Comparison of ENCODE assay signal across 17 cellular contexts in the genomic region with DNA sequence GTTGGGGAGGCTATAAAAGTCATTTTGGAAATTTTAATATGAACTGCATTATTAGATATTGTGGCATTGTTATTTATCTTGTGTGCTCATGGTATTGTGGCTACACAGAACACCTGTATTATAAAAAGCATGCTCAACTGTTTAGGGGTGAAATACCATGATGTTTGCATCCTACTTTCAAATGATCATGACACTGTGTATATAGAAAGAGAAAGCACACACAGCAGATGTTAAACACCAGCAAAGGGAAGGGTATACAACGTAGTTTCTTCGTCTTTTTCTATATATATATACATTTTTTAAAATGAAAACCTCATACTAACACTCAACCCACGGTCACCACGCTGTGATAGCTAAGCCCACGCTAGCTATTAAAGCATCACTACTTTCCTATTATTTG. TPM values are rescaled to one million over a fixed set of nuclear protein-coding genes. Genes with fewer than 3 reads are reported as not detected.
DNase-seq lines count a peak whose midpoint lies in the region; ATAC-seq and TF ChIP-seq lines count a peak whose summit lies in the region.
"Had no signal": no experiment of that assay in that cellular context is flagged by ENCODE, and none has a peak within 500 bp of the region (broad histone marks: within the 10 kb centered on the region; RNA-seq: fewer than 3 reads in every experiment).

No MANE protein-coding gene starts in this region.

- H3K27me3 ChIP-seq in CD4-positive, CD25-positive, alpha-beta regulatory T cell (ENCODE audit: control insufficient read depth, insufficient read depth, low read length), result no peaks in the 10 kb centered on the region
- H3K27me3 ChIP-seq in PC-3 (ENCODE audit: low read length) (no peaks in the 10 kb centered on the region), upper lobe of left lung (no peaks in the 10 kb centered on the region), A673 (replicated peaks; ENCODE audit: insufficient read depth, low read depth, low read length, poor library complexity) (no peaks in the 10 kb centered on the region), vagina (no peaks in the 10 kb centered on the region)
- H3K27me3 ChIP-seq: BLaER1 treated with 17β-estradiol and CSF1 and Interleukin-3, amounts not matched to agents 10 nM and 100 nM had no signal

- H3F3A ChIP-seq in PC-3 (ENCODE audit: low read length, unreplicated experiment), result peaks cover 3% of the 10 kb centered on the region

- intact Hi-C loops in PC-3 (cut with micrococcal nuclease), result no loop called here
- intact Hi-C loops in A673 (cut with micrococcal nuclease; ENCODE audit: unreplicated experiment), result no loop called here
- intact Hi-C loops in vagina (cut with DNase I), result no loop called here

- no peaks in the 10 kb centered on the region for H3K27me3 Mint-ChIP-seq in CD4-positive, CD25-positive, alpha-beta regulatory T cell
- no peaks in the 10 kb centered on the region for H3K27me3 Mint-ChIP-seq in naive B cell
- H3K27me3 Mint-ChIP-seq: CD4-positive, alpha-beta T cell had no signal

- H3K36me3 Mint-ChIP-seq in CD4-positive, CD25-positive, alpha-beta regulatory T cell, result peaks cover 14% of the 10 kb centered on the region
- peaks cover 0 to 12% of the 10 kb centered on the region in 2 donors for H3K36me3 Mint-ChIP-seq in naive B cell

- no peak overlapping the region for H3K4me3 ChIP-seq in CD4-positive, CD25-positive, alpha-beta regulatory T cell (ENCODE audit: low read depth, low read length)
- H3K4me3 ChIP-seq in PC-3 (ENCODE audit: low read length) (no peak overlapping the region), upper lobe of left lung (no peak overlapping the region), A673 (ENCODE audit: low read depth, low read length, poor library complexity, severe bottlenecking) (no peak overlapping the region), vagina (no peak overlapping the region)
- H3K4me3 ChIP-seq: BLaER1 treated with 17β-estradiol and CSF1 and Interleukin-3, amounts not matched to agents 10 nM and 100 nM; GM23248 had no signal

- H3K9me2 ChIP-seq in PC-3 (replicated peaks; ENCODE audit: low read length), result no peaks in the 10 kb centered on the region

- POLR2A ChIA-PET in PC-3 (lab: Charles Lee; ENCODE audit: unreplicated experiment) (interaction anchor here (0.6 kb wide), 1 partner anchor 14 kb away, joined by 4 read pairs; no protein-coding TSS in a partner anchor), A673 (lab: Charles Lee; ENCODE audit: low non-redundant PET) (no interaction called here)

- ATAC-seq in CD4-positive, CD25-positive, alpha-beta regulatory T cell (ENCODE audit: low read depth in 2 of 2), result no peak
- peak; percentile 48 for ATAC-seq in GM21447 (IDR thresholded peaks at IDR 0.05; ENCODE audit: unreplicated experiment)
- no peak for ATAC-seq in PC-3
- no peak for ATAC-seq in naive B cell (ENCODE audit: low read depth in 2 of 2)
- ATAC-seq in upper lobe of left lung (ENCODE audit: low FRiP score in 2 of 2), result no peak

- peaks cover 25% of the 10 kb centered on the region for H3K36me3 ChIP-seq in CD4-positive, CD25-positive, alpha-beta regulatory T cell (ENCODE audit: control insufficient read depth, insufficient read depth, low read length)
- H3K36me3 ChIP-seq in PC-3 (ENCODE audit: low read depth, low read length), result peaks cover 26% of the 10 kb centered on the region
- peaks cover 10 to 31% (median 26%) of the 10 kb centered on the region in 4 donors for H3K36me3 ChIP-seq in upper lobe of left lung
- H3K36me3 ChIP-seq in A673 (ENCODE audit: insufficient read depth, low read length, poor library complexity, severe bottlenecking), result peaks cover 23% of the 10 kb centered on the region
- peaks cover 0 to 28% of the 10 kb centered on the region in 2 donors for H3K36me3 ChIP-seq in vagina

- no peak overlapping the region for H3K4me3 Mint-ChIP-seq in CD4-positive, CD25-positive, alpha-beta regulatory T cell
- no peak overlapping the region for H3K4me3 Mint-ChIP-seq in naive B cell
- H3K4me3 Mint-ChIP-seq: CD4-positive, alpha-beta T cell had no signal

- H3K9me3 Mint-ChIP-seq in CD4-positive, CD25-positive, alpha-beta regulatory T cell, result no peaks in the 10 kb centered on the region
- peaks cover 0 to 4% (median 0%) of the 10 kb centered on the region in 7 donors for H3K9me3 Mint-ChIP-seq in naive B cell
- H3K9me3 Mint-ChIP-seq: CD4-positive, alpha-beta T cell had no signal

- H3K4me2 ChIP-seq in PC-3 (ENCODE audit: low read length), result no peak overlapping the region

- no peak overlapping the region for H3K27ac ChIP-seq in CD4-positive, CD25-positive, alpha-beta regulatory T cell (ENCODE audit: insufficient read depth, low read length, poor library complexity, severe bottlenecking)
- no peak overlapping the region for H3K27ac ChIP-seq in PC-3 (ENCODE audit: low read length)
- no peak overlapping the region for H3K27ac ChIP-seq in upper lobe of left lung
- no peak overlapping the region for H3K27ac ChIP-seq in A673 (ENCODE audit: low read depth, low read length, poor library complexity, severe bottlenecking)
- no peak overlapping the region for H3K27ac ChIP-seq in vagina
- H3K27ac ChIP-seq: BLaER1 treated with 17β-estradiol and CSF1 and Interleukin-3, amounts not matched to agents 10 nM and 100 nM; GM23248; HL-60 had no signal

- TF ChIP-seq POLR2A in upper lobe of left lung (IDR thresholded peaks at IDR 0.05) (no peak), vagina (IDR thresholded peaks at IDR 0.05) (no peak)

- H3K79me2 ChIP-seq in PC-3 (ENCODE audit: low read length), result no peaks in the 10 kb centered on the region

- H3K27ac Mint-ChIP-seq in CD4-positive, CD25-positive, alpha-beta regulatory T cell, result peak overlapping the region in 2 of 3 donors; percentile 2 to 6
- peak overlapping the region in 4 of 6 donors; percentile 34 to 85 (median 70) for H3K27ac Mint-ChIP-seq in naive B cell
- H3K27ac Mint-ChIP-seq: CD4-positive, alpha-beta T cell had no signal

- 79 to 81% methylated on average over 5 of the region's 5 CpGs for WGBS in upper lobe of left lung, 2 donors

- DNase-seq in CD4-positive, CD25-positive, alpha-beta regulatory T cell, result no peak
- DNase-seq in PC-3 (no peak), naive B cell (no peak), upper lobe of left lung (no peak), A673 (ENCODE audit: low spot score) (no peak), vagina (ENCODE audit: extremely low spot score in 2 of 2) (no peak)
- no peak for DNase-seq in activated naive CD4-positive, alpha-beta T cell treated with anti-CD3 and anti-CD28 coated beads, Interleukin-2, amount 50 U/mL, for 16 hours
- DNase-seq: 8988T; ACHN; CD4-positive, alpha-beta T cell; DMS153; DMS79 treated with DMSO at 0.1 percent for 48 hours; EL; GM23248 had no signal

- CTCF ChIA-PET in PC-3 (lab: Charles Lee) (no interaction called here), A673 (lab: Charles Lee) (no interaction called here)

- TF ChIP-seq EP300 in upper lobe of left lung (IDR thresholded peaks at IDR 0.05), result no peak

- no peak for TF ChIP-seq CTCF in PC-3 (conservative IDR thresholded peaks at IDR 0.05; ENCODE audit: low read depth, low read length)
- TF ChIP-seq CTCF in upper lobe of left lung (IDR thresholded peaks at IDR 0.05), result no peak
- TF ChIP-seq CTCF in A673 (conservative IDR thresholded peaks at IDR 0.05; ENCODE audit: low read depth, low read length), result no peak
- no peak for TF ChIP-seq CTCF in vagina (IDR thresholded peaks at IDR 0.05)

- BruUV-seq in PC-3 (replicated peaks; lab: Mats Ljungman, UMichigan) (TSS peak; percentile 4), A673 (replicated peaks; lab: Mats Ljungman, UMichigan) (no TSS peak)

- no peaks in the 10 kb centered on the region for H4K20me1 ChIP-seq in PC-3 (ENCODE audit: low read length)

- no peaks in the 10 kb centered on the region for H3K9me3 ChIP-seq in CD4-positive, CD25-positive, alpha-beta regulatory T cell (ENCODE audit: control insufficient read depth in 2 of 2, low read length in 2 of 2)
- H3K9me3 ChIP-seq in PC-3 (ENCODE audit: low read length) (no peaks in the 10 kb centered on the region), upper lobe of left lung (no peaks in the 10 kb centered on the region), A673 (ENCODE audit: low read depth, low read length, poor library complexity, severe bottlenecking) (no peaks in the 10 kb centered on the region), vagina (no peaks in the 10 kb centered on the region)
- H3K9me3 ChIP-seq: BLaER1 treated with 17β-estradiol and CSF1 and Interleukin-3, amounts not matched to agents 10 nM and 100 nM had no signal

- H3K4me1 Mint-ChIP-seq in CD4-positive, CD25-positive, alpha-beta regulatory T cell, result peaks cover 0 to 7% (median 1%) of the 10 kb centered on the region in 4 donors
- H3K4me1 Mint-ChIP-seq in naive B cell, result peaks cover 0 to 8% (median 6%) of the 10 kb centered on the region in 3 donors

- peaks cover 6% of the 10 kb centered on the region for H3K4me1 ChIP-seq in CD4-positive, CD25-positive, alpha-beta regulatory T cell (ENCODE audit: control insufficient read depth, insufficient read depth, low read length, poor library complexity, severe bottlenecking)
- no peaks in the 10 kb centered on the region for H3K4me1 ChIP-seq in PC-3 (ENCODE audit: insufficient read depth, low read length)
- H3K4me1 ChIP-seq in upper lobe of left lung, result no peaks in the 10 kb centered on the region
- no peaks in the 10 kb centered on the region for H3K4me1 ChIP-seq in A673 (ENCODE audit: insufficient read depth, low read length, poor library complexity, severe bottlenecking)
- no peaks in the 10 kb centered on the region for H3K4me1 ChIP-seq in vagina

- H3K9ac ChIP-seq in PC-3 (ENCODE audit: low read length), result no peak overlapping the region
- H3K9ac ChIP-seq: BLaER1 treated with 17β-estradiol and CSF1 and Interleukin-3, amounts not matched to agents 10 nM and 100 nM; GM23248 had no signal

- H2AFZ ChIP-seq in PC-3 (ENCODE audit: low read length), result no peak overlapping the region
- H2AFZ ChIP-seq: GM23248 had no signal

RNA-seq across cellular contexts. Expression of a gene that starts 27.1 kb away (rescaled TPM):
- total RNA-seq in CD4-positive, CD25-positive, alpha-beta regulatory T cell, result 97.2 TPM
- polyA plus RNA-seq in CD4-positive, CD25-positive, alpha-beta regulatory T cell, result 100 to 1,000 TPM; 177 to 208 (median 197) TPM
- 164 and 169 TPM in 2 replicates for total RNA-seq in PC-3 (2014; rRNA removed)
- 100 to 1,000 TPM; 219 to 401 (median 239) TPM for polyA plus RNA-seq in naive B cell (ENCODE audit: low read depth in 6 of 6)
- total RNA-seq in upper lobe of left lung, result 100 to 1,000 TPM in 4 of 6 donors, 10 to 100 TPM in 2; 76.4 to 226 (median 166) TPM
- 189 and 201 TPM in 2 replicates for total RNA-seq in A673 (2021)
- total RNA-seq in vagina, result 69.5 TPM

RNA-seq across cellular contexts. Expression of a gene that starts 36.3 kb away (rescaled TPM):
- total RNA-seq in CD4-positive, CD25-positive, alpha-beta regulatory T cell, result 566 TPM
- polyA plus RNA-seq in CD4-positive, CD25-positive, alpha-beta regulatory T cell, result 10 to 100 TPM; 30.8 to 95.4 (median 44.5) TPM
- total RNA-seq in PC-3 (2014; rRNA removed), result 6.9 and 16.7 TPM in 2 replicates
- polyA plus RNA-seq in naive B cell (ENCODE audit: low read depth in 6 of 6), result 100 to 1,000 TPM in 2 of 6 donors, 10 to 100 TPM in 4; 56.3 to 220 (median 95.9) TPM
- total RNA-seq in upper lobe of left lung, result 10 to 100 TPM in 4 of 6 donors, 1 to 10 TPM in 2; 6.9 to 21.0 (median 12.5) TPM
- 0.50 and 1.4 TPM in 2 replicates for total RNA-seq in A673 (2021)
- 14.0 TPM for total RNA-seq in vagina

RNA-seq across cellular contexts. Expression of a gene that starts 43.2 kb away (rescaled TPM):
- total RNA-seq in CD4-positive, CD25-positive, alpha-beta regulatory T cell, result 9.7 TPM
- under 1 TPM in 2 of 4 donors, not detected in 2; 0.23 to 0.39 TPM for polyA plus RNA-seq in CD4-positive, CD25-positive, alpha-beta regulatory T cell
- total RNA-seq in PC-3 (2014; rRNA removed) (not detected in 2 replicates), upper lobe of left lung (1 to 10 TPM in 1 of 6 donors, under 1 TPM in 2, not detected in 3; 0.23 to 1.3 (median 0.27) TPM), A673 (2021) (not detected in 2 replicates), vagina (not detected)
- polyA plus RNA-seq in naive B cell (ENCODE audit: low read depth in 6 of 6), result not detected
- total RNA-seq: GM23248 had no signal
- polyA plus RNA-seq: GM23248 had no signal

Comparison
In these comparisons a context has a peak if more than half of its experiments do, and no peak if none do; other contexts are left out.
1. RNA of a gene that starts 36.3 kb away (total RNA-seq): 566 TPM in CD4-positive, CD25-positive, alpha-beta regulatory T cell (single experiment); 14.0 TPM in vagina (single experiment), 6.9 to 21.0 TPM in upper lobe of left lung, 6.9 to 16.7 TPM in PC-3 and 0.50 to 1.4 TPM in A673; every median in the first group is over 10 times any median in the second.